In the genomic region with DNA sequence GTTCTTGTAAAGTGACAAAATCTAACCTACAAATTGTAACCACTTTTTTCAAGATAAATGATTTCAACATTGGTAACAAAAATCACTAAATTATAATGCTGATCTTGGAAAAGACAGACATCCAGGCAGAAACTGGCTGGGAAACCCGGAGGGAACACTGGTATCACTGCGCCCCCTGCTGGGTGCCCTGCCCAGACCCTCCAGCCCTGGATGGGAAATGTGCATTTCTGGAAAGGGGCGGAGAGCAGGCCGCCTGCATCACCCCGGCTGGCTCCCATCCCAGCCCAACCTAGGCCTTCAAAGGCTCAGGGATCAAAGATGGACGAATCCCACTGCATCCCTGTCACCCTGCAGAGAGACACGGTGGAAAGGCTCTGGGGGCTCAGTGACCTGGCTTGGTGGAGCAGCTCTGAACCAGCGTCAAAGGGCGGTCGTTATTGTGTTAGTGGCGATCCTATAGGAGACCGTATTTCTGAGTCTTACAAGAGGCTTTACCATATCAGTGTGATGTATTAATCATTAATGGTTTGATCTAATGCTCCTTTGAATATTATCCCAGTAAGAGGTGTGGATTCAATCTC, we compare ENCODE assay signal across 8 cellular contexts. TPM values are rescaled to one million over a fixed set of nuclear protein-coding genes. Genes with fewer than 3 reads are reported as not detected.
DNase-seq lines count a peak whose midpoint lies in the region; ATAC-seq and TF ChIP-seq lines count a peak whose summit lies in the region.

No MANE protein-coding gene starts in this region.

- no peak overlapping the region for H3K27ac ChIP-seq in 22Rv1
- H3K27ac ChIP-seq in liver (ENCODE audit: low read depth in 1 of 2, low read length in 2 of 2), result no peak overlapping the region

- WGBS in liver, result 46% methylated on average over 12 of the region's 12 CpGs

- DNase-seq in GM12865 (ENCODE audit: low read depth) (peak; percentile 42), NCI-H2081 (lab: John Stamatoyannopoulos, UW) (peak; percentile 67 to 72), dedifferentiated amniotic fluid mesenchymal stem cell (ENCODE audit: extremely low spot score) (peak; percentile 74)
- peak; percentile 16 for DNase-seq in activated CD4-positive, alpha-beta T cell treated with anti-CD3 and anti-CD28 coated beads for 1 hour
- DNase-seq in stimulated activated CD8-positive, alpha-beta memory T cell treated with anti-CD3 and anti-CD28 coated beads, Interleukin-12 subunit alpha, Interleukin-12 subunit beta, amount 100 ng/mL, for 1 hour (ENCODE audit: low read depth), result peak; percentile 24

- H3K4me1 ChIP-seq in liver (ENCODE audit: control insufficient read depth in 4 of 4, insufficient read depth in 4 of 4, low read length in 3 of 4), result no peaks in the 10 kb centered on the region

- H3K27me3 ChIP-seq in liver (ENCODE audit: control insufficient read depth in 4 of 4, insufficient read depth in 4 of 4, low read length in 3 of 4), result no peaks in the 10 kb centered on the region

- no peak for ATAC-seq in GM18520 (IDR thresholded peaks at IDR 0.05; ENCODE audit: unreplicated experiment)

- TF ChIP-seq RAD21 in liver (IDR thresholded peaks at IDR 0.05), result peak; percentile 94 to 98

- no peaks in the 10 kb centered on the region for H3K9me3 ChIP-seq in liver (ENCODE audit: control insufficient read depth in 4 of 4, low read length in 3 of 4)

- TF ChIP-seq CTCF in 22Rv1 (IDR thresholded peaks at IDR 0.05) (peak; percentile 85), GM12865 (IDR thresholded peaks at IDR 0.05; ENCODE audit: insufficient read depth, low read depth, low read length, missing control alignments) (peak; percentile 78), liver (IDR thresholded peaks at IDR 0.05; ENCODE audit: low read depth, low read length, missing input control) (peak; percentile 95)

- H3K4me3 ChIP-seq in GM12865 (ENCODE audit: low read depth, low read length), result no peak overlapping the region
- no peak overlapping the region for H3K4me3 ChIP-seq in liver (ENCODE audit: low read depth in 1 of 3, low read length in 3 of 3)

- H3K36me3 ChIP-seq in liver (ENCODE audit: control insufficient read depth in 4 of 4, insufficient read depth in 3 of 4, low read depth in 1 of 4, low read length in 3 of 4), result peaks cover 4 to 31% (median 10%) of the 10 kb centered on the region in 4 donors

- no peak overlapping the region for H3K9ac ChIP-seq in liver (ENCODE audit: low read depth in 1 of 2, low read length in 2 of 2)

TF ChIP-seq in liver, 16 proteins besides CTCF, POLR2A, EP300 and RAD21:
- TF ChIP-seq, protein P1, sequence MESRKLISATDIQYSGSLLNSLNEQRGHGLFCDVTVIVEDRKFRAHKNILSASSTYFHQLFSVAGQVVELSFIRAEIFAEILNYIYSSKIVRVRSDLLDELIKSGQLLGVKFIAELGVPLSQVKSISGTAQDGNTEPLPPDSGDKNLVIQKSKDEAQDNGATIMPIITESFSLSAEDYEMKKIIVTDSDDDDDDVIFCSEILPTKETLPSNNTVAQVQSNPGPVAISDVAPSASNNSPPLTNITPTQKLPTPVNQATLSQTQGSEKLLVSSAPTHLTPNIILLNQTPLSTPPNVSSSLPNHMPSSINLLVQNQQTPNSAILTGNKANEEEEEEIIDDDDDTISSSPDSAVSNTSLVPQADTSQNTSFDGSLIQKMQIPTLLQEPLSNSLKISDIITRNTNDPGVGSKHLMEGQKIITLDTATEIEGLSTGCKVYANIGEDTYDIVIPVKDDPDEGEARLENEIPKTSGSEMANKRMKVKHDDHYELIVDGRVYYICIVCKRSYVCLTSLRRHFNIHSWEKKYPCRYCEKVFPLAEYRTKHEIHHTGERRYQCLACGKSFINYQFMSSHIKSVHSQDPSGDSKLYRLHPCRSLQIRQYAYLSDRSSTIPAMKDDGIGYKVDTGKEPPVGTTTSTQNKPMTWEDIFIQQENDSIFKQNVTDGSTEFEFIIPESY (IDR thresholded peaks at IDR 0.05), result no peak
- TF ChIP-seq EGR1 (IDR thresholded peaks at IDR 0.05; ENCODE audit: low read depth in 2 of 2) (no peak), HNF4A (conservative IDR thresholded peaks at IDR 0.05) (peak in 1 of 2 donors; percentile 30), YY1 (IDR thresholded peaks at IDR 0.05) (peak; percentile 64), FOXA2 (IDR thresholded peaks at IDR 0.05) (no peak)
TF ChIP-seq in liver: peak in this region for 2.

RNA-seq across cellular contexts. Expression of a gene that starts 37.3 kb away (rescaled TPM):
- 10 to 100 TPM; 14.1 to 24.6 TPM for total RNA-seq in liver
- polyA plus RNA-seq in liver, result 10 to 100 TPM; 11.4 to 13.0 TPM

RNA-seq across cellular contexts. Expression of a gene that starts 37.3 kb away (rescaled TPM):
- 10 to 100 TPM in 1 of 2 donors, 1 to 10 TPM in 1; 7.1 to 16.0 TPM for total RNA-seq in liver
- polyA plus RNA-seq in liver, result 1 to 10 TPM; 3.0 to 4.2 TPM

Comparison
In these comparisons a context has a peak if more than half of its experiments do, and no peak if none do; other contexts are left out.
1. DNase-seq: peak in every context shown above with its lines; median percentile 74 in dedifferentiated amniotic fluid mesenchymal stem cell; 70 in NCI-H2081; 42 in GM12865; 24 in stimulated activated CD8-positive, alpha-beta memory T cell treated with anti-CD3 and anti-CD28 coated beads, Interleukin-12 subunit alpha, Interleukin-12 subunit beta, amount 100 ng/mL, for 1 hour; 16 in activated CD4-positive, alpha-beta T cell treated with anti-CD3 and anti-CD28 coated beads for 1 hour.